ENCODE assay signal across 22 cellular contexts in the genomic region with DNA sequence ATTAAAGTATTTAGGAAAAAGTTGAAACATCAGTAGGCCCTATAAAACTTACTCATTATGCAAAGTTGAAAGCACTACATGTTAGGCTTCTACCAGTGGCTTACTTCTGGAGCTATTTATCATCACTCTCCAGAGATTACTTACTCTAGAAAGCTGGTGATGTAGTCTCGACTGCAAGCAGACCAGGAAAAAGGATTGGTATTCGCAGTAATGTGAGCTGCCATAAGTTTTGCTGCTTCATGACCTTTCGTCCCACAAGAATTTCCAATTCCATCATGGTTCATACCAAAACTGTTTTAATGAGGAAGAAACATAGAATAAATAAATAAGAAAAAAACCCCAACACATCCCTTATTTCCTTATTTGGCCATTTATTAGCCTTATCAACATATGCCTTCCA.
A peak's percentile ranks its signal among the peaks of the same experiment; 100 is the strongest.
DNase-seq lines count a peak whose midpoint lies in the region; ATAC-seq and TF ChIP-seq lines count a peak whose summit lies in the region.
"Had no signal": no experiment of that assay in that cellular context is flagged by ENCODE, and none has a peak within 500 bp of the region (broad histone marks: within the 10 kb centered on the region; RNA-seq: fewer than 3 reads in every experiment).

No MANE protein-coding gene starts in this region.

- H2BK15ac ChIP-seq in H9 (ENCODE audit: low read depth, low read length), result no peak overlapping the region

- POLR2A ChIA-PET in activated CD8-positive, alpha-beta T cell treated with anti-CD3 and anti-CD28 coated beads for 36 hours (lab: Charles Lee), result no interaction called here

- H3K27me3 Mint-ChIP-seq in activated CD8-positive, alpha-beta T cell treated with anti-CD3 and anti-CD28 coated beads for 36 hours, result no peaks in the 10 kb centered on the region
- no peaks in the 10 kb centered on the region for H3K27me3 Mint-ChIP-seq in H9 (ENCODE audit: low read depth)
- H3K27me3 Mint-ChIP-seq: central memory CD8-positive, alpha-beta T cell had no signal

- H3K27ac Mint-ChIP-seq in activated CD8-positive, alpha-beta T cell treated with anti-CD3 and anti-CD28 coated beads for 36 hours, result no peak overlapping the region
- H3K27ac Mint-ChIP-seq in H9, result no peak overlapping the region

- H3K4me1 Mint-ChIP-seq in activated CD8-positive, alpha-beta T cell treated with anti-CD3 and anti-CD28 coated beads for 36 hours (ENCODE audit: low read depth), result no peaks in the 10 kb centered on the region
- no peaks in the 10 kb centered on the region for H3K4me1 Mint-ChIP-seq in H9
- H3K4me1 Mint-ChIP-seq: central memory CD8-positive, alpha-beta T cell had no signal

- H2AFZ ChIP-seq in H9 (ENCODE audit: low read length), result no peak overlapping the region

- no peak overlapping the region for H3K23ac ChIP-seq in H9 (ENCODE audit: insufficient read length, low read depth, low read length)

- no peaks in the 10 kb centered on the region for H3K9me3 Mint-ChIP-seq in activated CD8-positive, alpha-beta T cell treated with anti-CD3 and anti-CD28 coated beads for 36 hours
- no peaks in the 10 kb centered on the region for H3K9me3 Mint-ChIP-seq in H9
- H3K9me3 Mint-ChIP-seq: central memory CD8-positive, alpha-beta T cell had no signal

- peak; percentile 1 for DNase-seq in A172 (ENCODE audit: low spot score)
- DNase-seq in HFF-Myc (ENCODE audit: extremely low read depth, low read depth), result peak; percentile 63
- DNase-seq in cardiac fibroblast (ENCODE audit: low read depth in 2 of 2), result peak; percentile 34 to 79
- peak; percentile 44 to 60 for DNase-seq in foreskin fibroblast
- no peak for DNase-seq in foreskin melanocyte
- DNase-seq in activated CD8-positive, alpha-beta T cell treated with anti-CD3 and anti-CD28 coated beads for 36 hours, result no peak
- DNase-seq in H9, result no peak
- DNase-seq in putamen (ENCODE audit: low spot score), result no peak
- DNase-seq: activated CD4-positive, CD25-positive, alpha-beta regulatory T cell treated with anti-CD3 and anti-CD28 coated beads, Interleukin-2, amount 50 U/mL, for 72 hours; activated T-cell treated with anti-CD3 and anti-CD28 coated beads, Interleukin-2, amount 50 U/mL, for 1 hour; amygdala; DMS53; GF-D8; kidney; lower lobe of right lung; NCI-H187; NCI-H526; stomach; transverse colon had no signal

- H3K18ac ChIP-seq in H9 (ENCODE audit: insufficient read length, low read depth, low read length), result no peak overlapping the region

- no peak overlapping the region for H4K5ac ChIP-seq in H9 (ENCODE audit: insufficient read length, low read depth, low read length)

- no peak for ATAC-seq in activated CD8-positive, alpha-beta T cell treated with anti-CD3 and anti-CD28 coated beads for 36 hours
- ATAC-seq: lower lobe of right lung had no signal

- H3K9ac ChIP-seq in H9 (ENCODE audit: extremely low read depth, insufficient read length, low read length), result no peak overlapping the region
- H3K9ac ChIP-seq: BLaER1 had no signal

- no peak overlapping the region for H3K4ac ChIP-seq in H9 (ENCODE audit: low read depth, low read length)

- H3K56ac ChIP-seq in H9 (ENCODE audit: insufficient read length, low read depth, low read length), result no peak overlapping the region

- H3K36me3 Mint-ChIP-seq in activated CD8-positive, alpha-beta T cell treated with anti-CD3 and anti-CD28 coated beads for 36 hours (ENCODE audit: low read depth), result no peaks in the 10 kb centered on the region
- no peaks in the 10 kb centered on the region for H3K36me3 Mint-ChIP-seq in H9 (ENCODE audit: insufficient read depth in 1 of 3, low read depth in 3 of 3)

- no peaks in the 10 kb centered on the region for H3K79me2 ChIP-seq in H9 (ENCODE audit: insufficient read depth, low read length)

- no peak overlapping the region for H2AK5ac ChIP-seq in H9 (ENCODE audit: insufficient read length, low read length)

- no CpG with 5 or more reads among the region's 3 CpGs for WGBS in H9 (ENCODE audit: extremely low coverage, insufficient read length, low lambda C conversion rate)

- no peak overlapping the region for H4K91ac ChIP-seq in H9 (ENCODE audit: insufficient read length, low read depth, low read length)

- H4K8ac ChIP-seq in H9 (replicated peaks; ENCODE audit: insufficient read length, low read depth, low read length), result no peak overlapping the region

- no peaks in the 10 kb centered on the region for H3K27me3 ChIP-seq in H9 (ENCODE audit: insufficient read depth, low read length)
- H3K27me3 ChIP-seq: BLaER1, stomach, transverse colon had no signal

- H3T11ph ChIP-seq in H9 (ENCODE audit: low read length), result no peak overlapping the region

- H3K23me2 ChIP-seq in H9 (ENCODE audit: insufficient read length, low read depth, low read length, poor library complexity, severe bottlenecking), result no peaks in the 10 kb centered on the region

- no peak overlapping the region for H3K4me3 Mint-ChIP-seq in activated CD8-positive, alpha-beta T cell treated with anti-CD3 and anti-CD28 coated beads for 36 hours
- no peak overlapping the region for H3K4me3 Mint-ChIP-seq in H9
- H3K4me3 Mint-ChIP-seq: central memory CD8-positive, alpha-beta T cell had no signal

- no peaks in the 10 kb centered on the region for H3K9me3 ChIP-seq in H9 (ENCODE audit: control insufficient read depth, low read depth, low read length)
- H3K9me3 ChIP-seq: BLaER1, lower lobe of right lung, stomach, transverse colon had no signal

- CTCF ChIA-PET in activated CD8-positive, alpha-beta T cell treated with anti-CD3 and anti-CD28 coated beads for 36 hours (lab: Charles Lee), result no interaction called here

- no peak overlapping the region for H3K4me2 ChIP-seq in H9 (ENCODE audit: insufficient read depth, insufficient read length, low read length)
- H3K4me2 ChIP-seq: BLaER1 had no signal

- no peak overlapping the region for H2BK5ac ChIP-seq in H9 (ENCODE audit: insufficient read length, low read length)

- H3K4me3 ChIP-seq in HFF-Myc (replicated peaks; ENCODE audit: low read depth, low read length) (no peak overlapping the region), cardiac fibroblast (replicated peaks in 1 of 2; ENCODE audit: low read depth in 2 of 2, low read length in 2 of 2) (no peak overlapping the region), foreskin fibroblast (ENCODE audit: low read depth in 1 of 2, low read length in 2 of 2) (no peak overlapping the region)
- H3K4me3 ChIP-seq: BLaER1, lower lobe of right lung, stomach, transverse colon had no signal

- H2BK120ac ChIP-seq in H9 (ENCODE audit: low read depth, low read length, poor library complexity, severe bottlenecking), result no peak overlapping the region

- no peaks in the 10 kb centered on the region for H4K20me1 ChIP-seq in H9 (ENCODE audit: control insufficient read depth, insufficient read depth, insufficient read length)
- H4K20me1 ChIP-seq: BLaER1 had no signal

- no peak overlapping the region for H2BK12ac ChIP-seq in H9 (ENCODE audit: insufficient read length, low read depth, low read length)

- intact Hi-C loops in activated CD8-positive, alpha-beta T cell treated with anti-CD3 and anti-CD28 coated beads for 36 hours (cut with micrococcal nuclease), result no loop called here

- H3K27ac ChIP-seq in H9 (ENCODE audit: insufficient read length, low read depth, low read length), result no peak overlapping the region
- H3K27ac ChIP-seq: 22Rv1, BLaER1, lower lobe of right lung, stomach, transverse colon had no signal

- no peak overlapping the region for H3K14ac ChIP-seq in H9 (ENCODE audit: insufficient read depth, low read length)

- H3K79me1 ChIP-seq in H9 (ENCODE audit: insufficient read depth, low read depth, low read length, poor library complexity, severe bottlenecking), result no peaks in the 10 kb centered on the region

- no peak overlapping the region for H2BK20ac ChIP-seq in H9 (ENCODE audit: low read depth, low read length, poor library complexity, severe bottlenecking)

- H3K4me1 ChIP-seq in H9 (ENCODE audit: insufficient read depth, low read length), result no peaks in the 10 kb centered on the region
- H3K4me1 ChIP-seq: BLaER1, lower lobe of right lung, stomach, transverse colon had no signal

- no peak for TF ChIP-seq CTCF in HFF-Myc (IDR thresholded peaks at IDR 0.05; ENCODE audit: low read depth, low read length, missing control alignments)
- TF ChIP-seq CTCF in cardiac fibroblast (IDR thresholded peaks at IDR 0.05; ENCODE audit: low read depth, low read length), result no peak
- TF ChIP-seq CTCF in foreskin fibroblast (IDR thresholded peaks at IDR 0.05; ENCODE audit: low read depth, low read length), result no peak
- no peak for TF ChIP-seq CTCF in activated CD8-positive, alpha-beta T cell treated with anti-CD3 and anti-CD28 coated beads for 36 hours (IDR thresholded peaks at IDR 0.05)
- no peak for TF ChIP-seq CTCF in H9 (conservative IDR thresholded peaks at IDR 0.05)

Comparison
In these comparisons a context has a peak if more than half of its experiments do, and no peak if none do; other contexts are left out.
1. DNase-seq: peak in A172 (single experiment), HFF-Myc (single experiment), cardiac fibroblast (2 of 2) and foreskin fibroblast (2 of 2); none in foreskin melanocyte (single experiment), activated CD8-positive, alpha-beta T cell treated with anti-CD3 and anti-CD28 coated beads for 36 hours (single experiment), H9 (single experiment) and putamen (single experiment).